ENCODE assay signal across 1 cellular context in the genomic region with DNA sequence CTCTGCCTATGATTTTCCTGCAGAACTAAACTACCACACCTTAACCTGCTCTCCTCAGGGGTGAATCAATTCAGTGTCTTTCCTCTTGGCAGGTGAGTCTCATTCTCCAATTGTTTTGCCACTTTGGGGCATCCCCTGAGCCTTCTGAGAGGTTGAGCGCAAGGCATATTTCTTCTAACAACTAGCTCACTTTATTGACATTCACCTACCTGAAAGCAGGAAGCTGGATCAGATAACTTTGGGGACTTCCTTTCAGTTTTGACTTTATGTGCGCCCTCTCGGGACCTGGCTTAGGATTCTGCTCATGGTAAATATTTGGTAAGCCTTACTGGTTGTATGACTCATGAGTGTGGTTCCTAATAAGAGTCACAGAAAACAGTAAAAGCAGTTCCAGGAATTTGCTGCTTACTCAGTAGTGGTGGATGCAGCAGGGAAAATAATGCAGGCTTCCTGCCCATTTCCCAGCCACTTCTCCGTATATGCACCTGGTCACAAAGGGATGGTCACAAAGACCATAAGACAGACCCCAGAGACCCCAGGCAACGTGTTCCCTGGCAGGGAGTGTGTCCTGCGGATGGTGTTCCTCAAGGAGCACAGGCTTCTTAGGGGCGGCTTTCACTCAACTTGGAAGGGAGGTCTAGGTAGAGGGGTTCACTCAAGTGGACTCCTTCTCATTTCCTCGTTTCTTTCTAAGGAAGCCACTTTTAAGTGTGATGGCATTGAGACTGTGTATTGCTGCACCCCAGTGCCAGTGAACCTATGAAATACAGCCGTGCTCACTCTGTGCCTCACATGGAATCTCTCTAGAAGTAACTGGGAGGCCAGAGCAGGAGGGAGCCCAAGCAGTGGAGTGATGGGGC.
TF ChIP-seq lines count a peak whose summit lies in the region.

No MANE protein-coding gene starts in this region.

TF ChIP-seq in HepG2, 621 proteins besides CTCF, POLR2A, EP300 and RAD21 (continued from another document and continues in another):
- TF ChIP-seq, protein P1, sequence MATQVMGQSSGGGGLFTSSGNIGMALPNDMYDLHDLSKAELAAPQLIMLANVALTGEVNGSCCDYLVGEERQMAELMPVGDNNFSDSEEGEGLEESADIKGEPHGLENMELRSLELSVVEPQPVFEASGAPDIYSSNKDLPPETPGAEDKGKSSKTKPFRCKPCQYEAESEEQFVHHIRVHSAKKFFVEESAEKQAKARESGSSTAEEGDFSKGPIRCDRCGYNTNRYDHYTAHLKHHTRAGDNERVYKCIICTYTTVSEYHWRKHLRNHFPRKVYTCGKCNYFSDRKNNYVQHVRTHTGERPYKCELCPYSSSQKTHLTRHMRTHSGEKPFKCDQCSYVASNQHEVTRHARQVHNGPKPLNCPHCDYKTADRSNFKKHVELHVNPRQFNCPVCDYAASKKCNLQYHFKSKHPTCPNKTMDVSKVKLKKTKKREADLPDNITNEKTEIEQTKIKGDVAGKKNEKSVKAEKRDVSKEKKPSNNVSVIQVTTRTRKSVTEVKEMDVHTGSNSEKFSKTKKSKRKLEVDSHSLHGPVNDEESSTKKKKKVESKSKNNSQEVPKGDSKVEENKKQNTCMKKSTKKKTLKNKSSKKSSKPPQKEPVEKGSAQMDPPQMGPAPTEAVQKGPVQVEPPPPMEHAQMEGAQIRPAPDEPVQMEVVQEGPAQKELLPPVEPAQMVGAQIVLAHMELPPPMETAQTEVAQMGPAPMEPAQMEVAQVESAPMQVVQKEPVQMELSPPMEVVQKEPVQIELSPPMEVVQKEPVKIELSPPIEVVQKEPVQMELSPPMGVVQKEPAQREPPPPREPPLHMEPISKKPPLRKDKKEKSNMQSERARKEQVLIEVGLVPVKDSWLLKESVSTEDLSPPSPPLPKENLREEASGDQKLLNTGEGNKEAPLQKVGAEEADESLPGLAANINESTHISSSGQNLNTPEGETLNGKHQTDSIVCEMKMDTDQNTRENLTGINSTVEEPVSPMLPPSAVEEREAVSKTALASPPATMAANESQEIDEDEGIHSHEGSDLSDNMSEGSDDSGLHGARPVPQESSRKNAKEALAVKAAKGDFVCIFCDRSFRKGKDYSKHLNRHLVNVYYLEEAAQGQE (IDR thresholded peaks at IDR 0.05; ENCODE audit: borderline replicate concordance in 1 of 2, low read depth in 1 of 2, low read length in 2 of 2) = no peak
- TF ChIP-seq KDM3A (CRISPR knock-in tag; IDR thresholded peaks at IDR 0.05; ENCODE audit: low read depth) (no peak), TCF7 (IDR thresholded peaks at IDR 0.05; ENCODE audit: low read depth) (peak; percentile 61; the same call in 1 of the 2 replicates), ELF4 (CRISPR knock-in tag; IDR thresholded peaks at IDR 0.05; ENCODE audit: borderline replicate concordance) (no peak), RBFOX2 (IDR thresholded peaks at IDR 0.05; ENCODE audit: low read depth, low read length) (no peak), ESRRA (CRISPR knock-in tag; IDR thresholded peaks at IDR 0.05; ENCODE audit: low read depth) (peak; percentile 50; the same call in 1 of the 2 replicates), ZFAT (CRISPR knock-in tag; conservative IDR thresholded peaks at IDR 0.05) (no peak), MAFK (conservative IDR thresholded peaks at IDR 0.05 in 1 of 2, IDR thresholded peaks at IDR 0.05 in 1 of 2; ENCODE audit: low read length in 2 of 2) (no peak; a peak in 1 of 4 replicates), ZNF350 (CRISPR knock-in tag; IDR thresholded peaks at IDR 0.05; ENCODE audit: borderline replicate concordance, low read depth) (0 out of 2 replicates have a peak, but pooled peaks have one; percentile 38), HNRNPH1 (optimal IDR thresholded peaks at IDR 0.05; ENCODE audit: low read depth, low read length) (no peak), TOE1 (CRISPR knock-in tag; IDR thresholded peaks at IDR 0.05) (no peak), ZNF747 (CRISPR knock-in tag; IDR thresholded peaks at IDR 0.05; ENCODE audit: borderline replicate concordance) (no peak), HMGA1 (CRISPR knock-in tag; conservative IDR thresholded peaks at IDR 0.05) (no peak), ZKSCAN5 (CRISPR knock-in tag; IDR thresholded peaks at IDR 0.05) (no peak), ELF3 (CRISPR knock-in tag; IDR thresholded peaks at IDR 0.05) (peak; percentile 96), ZSCAN30 (CRISPR knock-in tag; IDR thresholded peaks at IDR 0.05) (no peak), ZNF10 (CRISPR knock-in tag; IDR thresholded peaks at IDR 0.05; ENCODE audit: borderline replicate concordance, low read depth) (no peak)
- TF ChIP-seq, protein P2, sequence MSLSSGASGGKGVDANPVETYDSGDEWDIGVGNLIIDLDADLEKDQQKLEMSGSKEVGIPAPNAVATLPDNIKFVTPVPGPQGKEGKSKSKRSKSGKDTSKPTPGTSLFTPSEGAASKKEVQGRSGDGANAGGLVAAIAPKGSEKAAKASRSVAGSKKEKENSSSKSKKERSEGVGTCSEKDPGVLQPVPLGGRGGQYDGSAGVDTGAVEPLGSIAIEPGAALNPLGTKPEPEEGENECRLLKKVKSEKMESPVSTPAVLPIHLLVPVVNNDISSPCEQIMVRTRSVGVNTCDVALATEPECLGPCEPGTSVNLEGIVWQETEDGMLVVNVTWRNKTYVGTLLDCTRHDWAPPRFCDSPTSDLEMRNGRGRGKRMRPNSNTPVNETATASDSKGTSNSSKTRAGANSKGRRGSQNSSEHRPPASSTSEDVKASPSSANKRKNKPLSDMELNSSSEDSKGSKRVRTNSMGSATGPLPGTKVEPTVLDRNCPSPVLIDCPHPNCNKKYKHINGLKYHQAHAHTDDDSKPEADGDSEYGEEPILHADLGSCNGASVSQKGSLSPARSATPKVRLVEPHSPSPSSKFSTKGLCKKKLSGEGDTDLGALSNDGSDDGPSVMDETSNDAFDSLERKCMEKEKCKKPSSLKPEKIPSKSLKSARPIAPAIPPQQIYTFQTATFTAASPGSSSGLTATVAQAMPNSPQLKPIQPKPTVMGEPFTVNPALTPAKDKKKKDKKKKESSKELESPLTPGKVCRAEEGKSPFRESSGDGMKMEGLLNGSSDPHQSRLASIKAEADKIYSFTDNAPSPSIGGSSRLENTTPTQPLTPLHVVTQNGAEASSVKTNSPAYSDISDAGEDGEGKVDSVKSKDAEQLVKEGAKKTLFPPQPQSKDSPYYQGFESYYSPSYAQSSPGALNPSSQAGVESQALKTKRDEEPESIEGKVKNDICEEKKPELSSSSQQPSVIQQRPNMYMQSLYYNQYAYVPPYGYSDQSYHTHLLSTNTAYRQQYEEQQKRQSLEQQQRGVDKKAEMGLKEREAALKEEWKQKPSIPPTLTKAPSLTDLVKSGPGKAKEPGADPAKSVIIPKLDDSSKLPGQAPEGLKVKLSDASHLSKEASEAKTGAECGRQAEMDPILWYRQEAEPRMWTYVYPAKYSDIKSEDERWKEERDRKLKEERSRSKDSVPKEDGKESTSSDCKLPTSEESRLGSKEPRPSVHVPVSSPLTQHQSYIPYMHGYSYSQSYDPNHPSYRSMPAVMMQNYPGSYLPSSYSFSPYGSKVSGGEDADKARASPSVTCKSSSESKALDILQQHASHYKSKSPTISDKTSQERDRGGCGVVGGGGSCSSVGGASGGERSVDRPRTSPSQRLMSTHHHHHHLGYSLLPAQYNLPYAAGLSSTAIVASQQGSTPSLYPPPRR (CRISPR knock-in tag; IDR thresholded peaks at IDR 0.05; ENCODE audit: borderline replicate concordance) = peak; percentile 66; the same call in 1 of the 2 replicates
- TF ChIP-seq, protein P3, sequence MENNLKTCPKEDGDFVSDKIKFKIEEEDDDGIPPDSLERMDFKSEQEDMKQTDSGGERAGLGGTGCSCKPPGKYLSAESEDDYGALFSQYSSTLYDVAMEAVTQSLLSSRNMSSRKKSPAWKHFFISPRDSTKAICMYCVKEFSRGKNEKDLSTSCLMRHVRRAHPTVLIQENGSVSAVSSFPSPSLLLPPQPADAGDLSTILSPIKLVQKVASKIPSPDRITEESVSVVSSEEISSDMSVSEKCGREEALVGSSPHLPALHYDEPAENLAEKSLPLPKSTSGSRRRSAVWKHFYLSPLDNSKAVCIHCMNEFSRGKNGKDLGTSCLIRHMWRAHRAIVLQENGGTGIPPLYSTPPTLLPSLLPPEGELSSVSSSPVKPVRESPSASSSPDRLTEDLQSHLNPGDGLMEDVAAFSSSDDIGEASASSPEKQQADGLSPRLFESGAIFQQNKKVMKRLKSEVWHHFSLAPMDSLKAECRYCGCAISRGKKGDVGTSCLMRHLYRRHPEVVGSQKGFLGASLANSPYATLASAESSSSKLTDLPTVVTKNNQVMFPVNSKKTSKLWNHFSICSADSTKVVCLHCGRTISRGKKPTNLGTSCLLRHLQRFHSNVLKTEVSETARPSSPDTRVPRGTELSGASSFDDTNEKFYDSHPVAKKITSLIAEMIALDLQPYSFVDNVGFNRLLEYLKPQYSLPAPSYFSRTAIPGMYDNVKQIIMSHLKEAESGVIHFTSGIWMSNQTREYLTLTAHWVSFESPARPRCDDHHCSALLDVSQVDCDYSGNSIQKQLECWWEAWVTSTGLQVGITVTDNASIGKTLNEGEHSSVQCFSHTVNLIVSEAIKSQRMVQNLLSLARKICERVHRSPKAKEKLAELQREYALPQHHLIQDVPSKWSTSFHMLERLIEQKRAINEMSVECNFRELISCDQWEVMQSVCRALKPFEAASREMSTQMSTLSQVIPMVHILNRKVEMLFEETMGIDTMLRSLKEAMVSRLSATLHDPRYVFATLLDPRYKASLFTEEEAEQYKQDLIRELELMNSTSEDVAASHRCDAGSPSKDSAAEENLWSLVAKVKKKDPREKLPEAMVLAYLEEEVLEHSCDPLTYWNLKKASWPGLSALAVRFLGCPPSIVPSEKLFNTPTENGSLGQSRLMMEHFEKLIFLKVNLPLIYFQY (CRISPR knock-in tag; IDR thresholded peaks at IDR 0.05; ENCODE audit: borderline replicate concordance) = no peak
- TF ChIP-seq, protein P4, sequence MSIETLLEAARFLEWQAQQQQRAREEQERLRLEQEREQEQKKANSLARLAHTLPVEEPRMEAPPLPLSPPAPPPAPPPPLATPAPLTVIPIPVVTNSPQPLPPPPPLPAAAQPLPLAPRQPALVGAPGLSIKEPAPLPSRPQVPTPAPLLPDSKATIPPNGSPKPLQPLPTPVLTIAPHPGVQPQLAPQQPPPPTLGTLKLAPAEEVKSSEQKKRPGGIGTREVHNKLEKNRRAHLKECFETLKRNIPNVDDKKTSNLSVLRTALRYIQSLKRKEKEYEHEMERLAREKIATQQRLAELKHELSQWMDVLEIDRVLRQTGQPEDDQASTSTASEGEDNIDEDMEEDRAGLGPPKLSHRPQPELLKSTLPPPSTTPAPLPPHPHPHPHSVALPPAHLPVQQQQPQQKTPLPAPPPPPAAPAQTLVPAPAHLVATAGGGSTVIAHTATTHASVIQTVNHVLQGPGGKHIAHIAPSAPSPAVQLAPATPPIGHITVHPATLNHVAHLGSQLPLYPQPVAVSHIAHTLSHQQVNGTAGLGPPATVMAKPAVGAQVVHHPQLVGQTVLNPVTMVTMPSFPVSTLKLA (IDR thresholded peaks at IDR 0.05) = no peak
- TF ChIP-seq, protein P5, sequence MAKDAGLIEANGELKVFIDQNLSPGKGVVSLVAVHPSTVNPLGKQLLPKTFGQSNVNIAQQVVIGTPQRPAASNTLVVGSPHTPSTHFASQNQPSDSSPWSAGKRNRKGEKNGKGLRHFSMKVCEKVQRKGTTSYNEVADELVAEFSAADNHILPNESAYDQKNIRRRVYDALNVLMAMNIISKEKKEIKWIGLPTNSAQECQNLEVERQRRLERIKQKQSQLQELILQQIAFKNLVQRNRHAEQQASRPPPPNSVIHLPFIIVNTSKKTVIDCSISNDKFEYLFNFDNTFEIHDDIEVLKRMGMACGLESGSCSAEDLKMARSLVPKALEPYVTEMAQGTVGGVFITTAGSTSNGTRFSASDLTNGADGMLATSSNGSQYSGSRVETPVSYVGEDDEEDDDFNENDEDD (CRISPR knock-in tag; IDR thresholded peaks at IDR 0.05; ENCODE audit: borderline replicate concordance) = peak; percentile 29; the same call in 1 of the 2 replicates
- TF ChIP-seq, protein P6, sequence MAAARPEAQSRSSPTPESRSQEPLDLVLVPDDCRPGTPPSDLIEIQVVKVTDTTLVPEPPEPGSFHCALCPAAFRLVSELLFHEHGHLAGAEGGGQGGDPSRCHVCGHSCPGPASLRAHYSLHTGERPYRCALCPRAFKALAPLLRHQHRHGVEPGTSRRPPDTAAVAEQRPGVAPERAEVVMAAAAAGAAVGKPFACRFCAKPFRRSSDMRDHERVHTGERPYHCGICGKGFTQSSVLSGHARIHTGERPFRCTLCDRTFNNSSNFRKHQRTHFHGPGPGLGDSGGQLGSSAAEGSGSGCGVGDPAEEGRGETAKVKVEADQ (CRISPR knock-in tag; IDR thresholded peaks at IDR 0.05; ENCODE audit: borderline replicate concordance) = peak; percentile 93
- TF ChIP-seq, protein P7, sequence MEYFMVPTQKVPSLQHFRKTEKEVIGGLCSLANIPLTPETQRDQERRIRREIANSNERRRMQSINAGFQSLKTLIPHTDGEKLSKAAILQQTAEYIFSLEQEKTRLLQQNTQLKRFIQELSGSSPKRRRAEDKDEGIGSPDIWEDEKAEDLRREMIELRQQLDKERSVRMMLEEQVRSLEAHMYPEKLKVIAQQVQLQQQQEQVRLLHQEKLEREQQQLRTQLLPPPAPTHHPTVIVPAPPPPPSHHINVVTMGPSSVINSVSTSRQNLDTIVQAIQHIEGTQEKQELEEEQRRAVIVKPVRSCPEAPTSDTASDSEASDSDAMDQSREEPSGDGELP (IDR thresholded peaks at IDR 0.05; ENCODE audit: borderline replicate concordance, low read depth) = no peak
- TF ChIP-seq, protein P8, sequence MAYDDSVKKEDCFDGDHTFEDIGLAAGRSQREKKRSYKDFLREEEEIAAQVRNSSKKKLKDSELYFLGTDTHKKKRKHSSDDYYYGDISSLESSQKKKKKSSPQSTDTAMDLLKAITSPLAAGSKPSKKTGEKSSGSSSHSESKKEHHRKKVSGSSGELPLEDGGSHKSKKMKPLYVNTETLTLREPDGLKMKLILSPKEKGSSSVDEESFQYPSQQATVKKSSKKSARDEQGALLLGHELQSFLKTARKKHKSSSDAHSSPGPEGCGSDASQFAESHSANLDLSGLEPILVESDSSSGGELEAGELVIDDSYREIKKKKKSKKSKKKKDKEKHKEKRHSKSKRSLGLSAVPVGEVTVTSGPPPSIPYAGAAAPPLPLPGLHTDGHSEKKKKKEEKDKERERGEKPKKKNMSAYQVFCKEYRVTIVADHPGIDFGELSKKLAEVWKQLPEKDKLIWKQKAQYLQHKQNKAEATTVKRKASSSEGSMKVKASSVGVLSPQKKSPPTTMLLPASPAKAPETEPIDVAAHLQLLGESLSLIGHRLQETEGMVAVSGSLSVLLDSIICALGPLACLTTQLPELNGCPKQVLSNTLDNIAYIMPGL (CRISPR knock-in tag; IDR thresholded peaks at IDR 0.05; ENCODE audit: borderline replicate concordance in 1 of 2, low read depth in 1 of 2) = peak in 1 of 2 experiments; percentile 68; a peak in 1 of 4 replicates
